In the genomic region with DNA sequence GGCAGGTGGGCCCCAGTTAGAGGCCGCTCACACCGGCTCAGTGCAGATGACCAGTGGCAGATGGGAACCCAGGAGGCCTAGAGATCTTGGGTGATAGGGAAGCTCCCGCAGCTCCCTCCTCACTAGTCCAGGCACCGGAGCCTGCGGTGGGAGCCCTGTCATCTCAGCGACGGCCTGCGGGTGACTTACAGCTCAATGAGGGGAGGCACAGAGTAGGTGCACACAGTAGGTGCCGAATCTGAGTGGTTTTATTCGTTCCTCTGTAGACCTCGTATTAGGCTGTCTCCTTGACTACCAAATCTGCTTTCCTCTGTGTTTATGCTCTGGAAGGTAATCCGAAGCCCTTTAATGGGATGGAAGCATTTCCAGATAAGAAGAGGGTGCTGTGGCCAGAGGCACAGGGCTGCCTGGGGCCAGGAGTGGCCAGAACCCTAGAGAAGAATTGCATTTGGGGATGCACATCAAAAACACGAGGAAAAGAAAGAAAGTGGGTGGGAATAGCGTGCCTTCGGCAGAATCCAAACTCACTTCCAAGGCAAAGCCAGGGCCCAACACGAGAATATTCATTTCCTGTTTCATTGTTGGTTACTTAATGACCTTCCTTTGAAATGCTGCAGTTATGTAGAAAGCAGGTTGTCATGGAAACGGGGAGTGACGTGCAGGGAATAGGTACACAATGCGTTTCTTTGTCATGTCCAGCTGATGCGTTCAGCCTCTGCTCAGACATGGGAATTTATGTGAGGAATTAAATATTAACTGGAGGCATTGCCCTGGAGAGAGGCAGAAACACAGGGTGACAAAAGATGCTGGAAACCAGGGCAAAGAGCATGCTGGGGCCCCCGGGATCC, we compare ENCODE assay signal across 1 cellular context.
TF ChIP-seq lines count a peak whose summit lies in the region.

No MANE protein-coding gene starts in this region.

TF ChIP-seq in HEK293, 187 proteins besides CTCF, POLR2A, EP300 and RAD21 (continued from another document):
- TF ChIP-seq ZNF830 (tag by site-specific recombination; IDR thresholded peaks at IDR 0.05; ENCODE audit: low read depth) (no peak), ZBTB20 (tag by site-specific recombination; IDR thresholded peaks at IDR 0.05) (no peak), ZNF19 (tag by site-specific recombination; IDR thresholded peaks at IDR 0.05; ENCODE audit: low read depth) (no peak)
